10 cellular contexts compared by ENCODE assay signal in the genomic region with DNA sequence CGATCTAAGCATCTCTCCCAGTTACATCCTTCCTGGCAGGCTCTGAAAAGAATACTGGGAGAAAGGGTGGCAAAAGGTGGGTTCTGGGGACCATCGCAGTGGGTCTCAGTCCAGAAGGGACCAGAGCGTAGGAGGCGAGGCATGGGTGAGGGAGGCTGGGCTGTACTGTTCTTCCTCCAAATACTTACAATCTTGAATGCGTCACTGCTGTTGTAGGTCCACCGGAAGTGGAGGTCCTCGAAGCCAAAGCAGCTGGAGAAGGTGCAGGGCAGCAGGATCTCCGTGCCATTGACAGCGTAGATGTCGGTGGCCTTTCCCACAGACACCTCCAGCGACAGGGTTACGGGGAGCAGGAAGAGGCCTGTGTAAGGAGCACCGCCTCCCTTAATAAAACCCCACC. TPM values are rescaled to one million over a fixed set of nuclear protein-coding genes. Genes with fewer than 3 reads are reported as not detected.
A peak's percentile ranks its signal among the peaks of the same experiment; 100 is the strongest.
DNase-seq lines count a peak whose midpoint lies in the region; ATAC-seq and TF ChIP-seq lines count a peak whose summit lies in the region.
"Had no signal": no experiment of that assay in that cellular context is flagged by ENCODE, and none has a peak within 500 bp of the region (broad histone marks: within the 10 kb centered on the region; RNA-seq: fewer than 3 reads in every experiment).

No MANE protein-coding gene starts in this region.

- H3K27ac ChIP-seq in right cardiac atrium (ENCODE audit: low read length), result no peak overlapping the region
- no peak overlapping the region for H3K27ac ChIP-seq in testis
- H3K27ac ChIP-seq in Peyer's patch, result no peak overlapping the region
- H3K27ac ChIP-seq: SJSA1 had no signal

- no peak for ATAC-seq in Right ventricle myocardium superior (ENCODE audit: poor library complexity)
- no peak for ATAC-seq in left cardiac atrium
- ATAC-seq in activated CD8-positive, alpha-beta T cell treated with anti-CD3 and anti-CD28 coated beads, Interleukin-2, amount 10 ng/mL, durations not matched to agents 7 days and 5 days, result no peak
- ATAC-seq in right cardiac atrium, result peak; percentile 3 to 11
- ATAC-seq in esophagus mucosa, result no peak
- no peak for ATAC-seq in GM19467 (IDR thresholded peaks at IDR 0.05; ENCODE audit: unreplicated experiment)

- TF ChIP-seq CTCF in testis (IDR thresholded peaks at IDR 0.05) (no peak), Peyer's patch (IDR thresholded peaks at IDR 0.05) (no peak)

- H3K4me3 ChIP-seq in right cardiac atrium (ENCODE audit: low read length) (no peak overlapping the region), testis (peak overlapping the region; percentile 53 to 72), Peyer's patch (peak overlapping the region in 1 of 4 donors; percentile 70)

- POLR2A ChIA-PET in activated CD8-positive, alpha-beta T cell treated with anti-CD3 and anti-CD28 coated beads, Interleukin-2, amount 10 ng/mL, durations not matched to agents 7 days and 5 days (lab: Charles Lee), result no interaction called here

- H3K36me3 ChIP-seq in testis (ENCODE audit: low read depth, missing control alignments) (no peaks in the 10 kb centered on the region), Peyer's patch (no peaks in the 10 kb centered on the region)
- H3K36me3 ChIP-seq: SJSA1 had no signal

- peaks cover 54% of the 10 kb centered on the region for H3K27me3 Mint-ChIP-seq in activated CD8-positive, alpha-beta T cell treated with anti-CD3 and anti-CD28 coated beads, Interleukin-2, amount 10 ng/mL, durations not matched to agents 7 days and 5 days (ENCODE audit: low read depth)

- no peak for TF ChIP-seq POLR2A in testis (IDR thresholded peaks at IDR 0.05)
- TF ChIP-seq POLR2A in Peyer's patch (IDR thresholded peaks at IDR 0.05), result no peak

- no peaks in the 10 kb centered on the region for H3K27me3 ChIP-seq in right cardiac atrium (ENCODE audit: control insufficient read depth, insufficient read depth)
- no peaks in the 10 kb centered on the region for H3K27me3 ChIP-seq in testis
- no peaks in the 10 kb centered on the region for H3K27me3 ChIP-seq in Peyer's patch

- H3K9me3 ChIP-seq in right cardiac atrium (ENCODE audit: control insufficient read depth, low read length) (no peaks in the 10 kb centered on the region), testis (no peaks in the 10 kb centered on the region), Peyer's patch (no peaks in the 10 kb centered on the region)
- H3K9me3 ChIP-seq: SJSA1 had no signal

- H3K9me3 Mint-ChIP-seq in activated CD8-positive, alpha-beta T cell treated with anti-CD3 and anti-CD28 coated beads, Interleukin-2, amount 10 ng/mL, durations not matched to agents 7 days and 5 days (ENCODE audit: insufficient read depth), result no peaks in the 10 kb centered on the region

- H3K36me3 Mint-ChIP-seq in activated CD8-positive, alpha-beta T cell treated with anti-CD3 and anti-CD28 coated beads, Interleukin-2, amount 10 ng/mL, durations not matched to agents 7 days and 5 days (ENCODE audit: low read depth), result no peaks in the 10 kb centered on the region

- intact Hi-C loops in Right ventricle myocardium superior (cut with DNase I), result loop anchor here (5.0 kb wide), 2 partner anchors 147 to 158 kb away; partner anchors contain the start of gene IL10RA
- intact Hi-C loops in left cardiac atrium (cut with DNase I), result loop anchor here (1.0 to 5.0 kb wide), 2 partner anchors 146 to 147 kb away; no protein-coding TSS in a partner anchor
- intact Hi-C loops in right cardiac atrium (cut with DNase I), result loop anchor here (2.0 to 10.0 kb wide), 5 partner anchors 26 to 340 kb away; partner anchors contain the start of gene UBE4A (in 2 of the 4)
- intact Hi-C loops in testis (cut with DNase I; ENCODE audit: low total_unique reads), result no loop called here

- DNase-seq in Right ventricle myocardium superior (peak; percentile 35), left cardiac atrium (no peak), right cardiac atrium (no peak), testis (no peak), Peyer's patch (no peak)
- DNase-seq in activated CD8-positive, alpha-beta T cell treated with anti-CD3 and anti-CD28 coated beads, Interleukin-2, amount 10 ng/mL, durations not matched to agents 7 days and 5 days, result no peak

- peak overlapping the region; percentile 79 for H3K4me3 Mint-ChIP-seq in activated CD8-positive, alpha-beta T cell treated with anti-CD3 and anti-CD28 coated beads, Interleukin-2, amount 10 ng/mL, durations not matched to agents 7 days and 5 days

- 44% methylated on average over 13 of the region's 13 CpGs for WGBS in right cardiac atrium
- WGBS in testis, 2 donors, result 24 to 44% methylated on average over 6 to 13 of the region's 13 CpGs

- peaks cover 19% of the 10 kb centered on the region for H3K4me1 Mint-ChIP-seq in activated CD8-positive, alpha-beta T cell treated with anti-CD3 and anti-CD28 coated beads, Interleukin-2, amount 10 ng/mL, durations not matched to agents 7 days and 5 days (ENCODE audit: low read depth)

- H3K4me1 ChIP-seq in right cardiac atrium (ENCODE audit: control insufficient read depth, insufficient read depth, low read length) (peaks cover 2% of the 10 kb centered on the region), testis (peaks cover 14% of the 10 kb centered on the region), Peyer's patch (peaks cover 0 to 7% (median 3%) of the 10 kb centered on the region in 4 donors)

- CTCF ChIA-PET in activated CD8-positive, alpha-beta T cell treated with anti-CD3 and anti-CD28 coated beads, Interleukin-2, amount 10 ng/mL, durations not matched to agents 7 days and 5 days (lab: Charles Lee), result interaction anchor here (0.6 to 7.7 kb wide), 15 partner anchors 8 to 355 kb away, joined by 3 to 100 read pairs (median 4); partner anchors contain the start of gene SCN4B

- H3K27ac Mint-ChIP-seq in activated CD8-positive, alpha-beta T cell treated with anti-CD3 and anti-CD28 coated beads, Interleukin-2, amount 10 ng/mL, durations not matched to agents 7 days and 5 days, result no peak overlapping the region

RNA-seq across cellular contexts. Expression of gene SCN4B, which starts 7.8 kb away (rescaled TPM):
- 12.0 TPM for total RNA-seq in Right ventricle myocardium superior
- 10 to 100 TPM in 1 of 2 donors, 1 to 10 TPM in 1; 5.9 to 11.3 TPM for total RNA-seq in left cardiac atrium
- total RNA-seq in activated CD8-positive, alpha-beta T cell treated with anti-CD3 and anti-CD28 coated beads, Interleukin-2, amount 10 ng/mL, durations not matched to agents 7 days and 5 days, result under 1 TPM; 0.05 TPM
- total RNA-seq in right cardiac atrium, result 1 to 10 TPM; 2.6 to 7.3 (median 6.0) TPM
- 9.0 TPM for polyA plus RNA-seq in right cardiac atrium
- 1 to 10 TPM; 1.9 to 2.0 TPM for total RNA-seq in testis
- polyA plus RNA-seq in testis (ENCODE audit: insufficient read depth, low read depth, low replicate concordance), result 4.9 TPM
- total RNA-seq in esophagus mucosa, result 2.5 TPM
- 1 to 10 TPM in 2 of 4 donors, under 1 TPM in 2; 0.35 to 8.3 (median 1.4) TPM for total RNA-seq in Peyer's patch
- total RNA-seq: SJSA1 had no signal

RNA-seq across cellular contexts. Expression of gene SCN2B, which starts 31.6 kb away (rescaled TPM):
- total RNA-seq in Right ventricle myocardium superior (17.6 TPM), left cardiac atrium (10 to 100 TPM in 1 of 2 donors, 1 to 10 TPM in 1; 3.3 to 10.1 TPM), right cardiac atrium (10 to 100 TPM in 1 of 4 donors, 1 to 10 TPM in 3; 2.1 to 11.7 (median 5.5) TPM), testis (under 1 TPM; 0.24 to 0.43 TPM), esophagus mucosa (0.32 TPM), Peyer's patch (under 1 TPM in 2 of 4 donors, not detected in 2; 0.13 to 0.38 TPM)
- total RNA-seq in activated CD8-positive, alpha-beta T cell treated with anti-CD3 and anti-CD28 coated beads, Interleukin-2, amount 10 ng/mL, durations not matched to agents 7 days and 5 days, result not detected
- polyA plus RNA-seq in right cardiac atrium (4.1 TPM), testis (ENCODE audit: insufficient read depth, low read depth, low replicate concordance) (0.70 TPM)
- total RNA-seq: SJSA1 had no signal

RNA-seq across cellular contexts. Expression of gene SMIM35, which starts 58.1 kb away (rescaled TPM):
- total RNA-seq in Right ventricle myocardium superior (not detected), left cardiac atrium (not detected), right cardiac atrium (not detected), testis (under 1 TPM in 1 of 2 donors, not detected in 1; 0.19 TPM), esophagus mucosa (not detected), Peyer's patch (not detected)
- 1 to 10 TPM; 2.2 to 2.4 TPM for total RNA-seq in activated CD8-positive, alpha-beta T cell treated with anti-CD3 and anti-CD28 coated beads, Interleukin-2, amount 10 ng/mL, durations not matched to agents 7 days and 5 days
- polyA plus RNA-seq in right cardiac atrium (not detected), testis (ENCODE audit: insufficient read depth, low read depth, low replicate concordance) (0.17 TPM)
- total RNA-seq: mucosa of gallbladder, SJSA1 had no signal

Comparison
In these comparisons a context has a peak if more than half of its experiments do, and no peak if none do; other contexts are left out.
1. ATAC-seq: peak in right cardiac atrium (2 of 2); none in Right ventricle myocardium superior (single experiment), left cardiac atrium (0 of 2), activated CD8-positive, alpha-beta T cell treated with anti-CD3 and anti-CD28 coated beads, Interleukin-2, amount 10 ng/mL, durations not matched to agents 7 days and 5 days (single experiment), esophagus mucosa (single experiment) and GM19467 (single experiment).